Comparison of ENCODE assay signal across 13 cellular contexts in genomic region chr4:174255374-174255773, GRCh38. TPM values are rescaled to one million over a fixed set of nuclear protein-coding genes. Genes with fewer than 3 reads are reported as not detected.
DNase-seq lines count a peak whose midpoint lies in the region; ATAC-seq, FAIRE-seq and TF ChIP-seq lines count a peak whose summit lies in the region.
"Had no signal": no experiment of that assay in that cellular context is flagged by ENCODE, and none has a peak within 500 bp of the region (broad histone marks: within the 10 kb centered on the region; RNA-seq: fewer than 3 reads in every experiment).

No MANE protein-coding gene starts in this region.

- TF ChIP-seq CTCF in pancreas (IDR thresholded peaks at IDR 0.05) = no peak

- 93 to 100% methylated on average over 1 of the region's 1 CpG for WGBS in pancreas, 2 donors

- H3K9me3 ChIP-seq in SJCRH30 (replicated peaks) = no peaks in the 10 kb centered on the region
- no peaks in the 10 kb centered on the region for H3K9me3 ChIP-seq in pancreas
- H3K9me3 ChIP-seq: BLaER1, Caco-2 had no signal

- H3K4me3 ChIP-seq in SJCRH30 (no peak overlapping the region), pancreas (no peak overlapping the region)
- H3K4me3 ChIP-seq: BLaER1 had no signal

- H3K4me1 ChIP-seq in SJCRH30 = peaks cover 21% of the 10 kb centered on the region
- H3K4me1 ChIP-seq in pancreas = peaks cover 0 to 4% (median under 1%) of the 10 kb centered on the region in 3 donors

- H3K27me3 ChIP-seq in SJCRH30 (no peaks in the 10 kb centered on the region), pancreas (no peaks in the 10 kb centered on the region)
- H3K27me3 ChIP-seq: BLaER1 had no signal

- H3K36me3 ChIP-seq in SJCRH30 (no peaks in the 10 kb centered on the region), pancreas (no peaks in the 10 kb centered on the region)

- intact Hi-C loops in pancreas (cut with DNase I) = no loop called here

- ATAC-seq in pancreas = no peak

- DNase-seq in SJCRH30 = no peak
- DNase-seq in pancreas = no peak
- DNase-seq in dedifferentiated amniotic fluid mesenchymal stem cell (ENCODE audit: extremely low spot score) = no peak
- DNase-seq in anterior cingulate cortex (lab: John Stamatoyannopoulos, UW) = no peak
- DNase-seq in NCI-H524 treated with DMSO at 0.1 percent for 48 hours (lab: John Stamatoyannopoulos, UW) = no peak
- DNase-seq: AML-193; CD8-positive, alpha-beta memory T cell; DND-41; HFFc6 had no signal

- H3K27ac ChIP-seq in SJCRH30 (peak overlapping the region; percentile 87), pancreas (no peak overlapping the region)
- H3K27ac ChIP-seq: BLaER1 had no signal

- FAIRE-seq in colon (lab: Jason Lieb, UNC) (peak; percentile 41), pancreas (lab: Jason Lieb, UNC) (peak; percentile 41)
- FAIRE-seq: HTR-8/SVneo had no signal

RNA-seq across cellular contexts. Expression of gene FBXO8, which starts 28.1 kb away (rescaled TPM):
- 7.8 and 9.9 TPM in 2 replicates for total RNA-seq in SJCRH30 (2014; rRNA removed; shearing (Covaris generic))
- total RNA-seq in pancreas = 10 to 100 TPM in 3 of 6 donors, 1 to 10 TPM in 3; 8.1 to 16.9 (median 10.4) TPM
- 10 to 100 TPM in 1 of 2 donors, 1 to 10 TPM in 1; 6.7 to 12.5 TPM for polyA plus RNA-seq in pancreas

RNA-seq across cellular contexts. Expression of gene CEP44, which starts 28.3 kb away (rescaled TPM):
- 14.4 and 14.7 TPM in 2 replicates for total RNA-seq in SJCRH30 (2014; rRNA removed; shearing (Covaris generic))
- total RNA-seq in pancreas = 1 to 10 TPM; 3.4 to 9.7 (median 5.9) TPM
- polyA plus RNA-seq in pancreas = 1 to 10 TPM; 3.8 to 6.1 TPM
